In genomic region chr4:108556166-108556565, GRCh38 we compare ENCODE assay signal across 28 cellular contexts.
"Had no signal": no experiment of that assay in that cellular context is flagged by ENCODE, and none has a peak within 500 bp of the region (broad histone marks: within the 10 kb centered on the region; RNA-seq: fewer than 3 reads in every experiment).

No MANE protein-coding gene starts in this region.

- H3K9me3 Mint-ChIP-seq: immature natural killer cell, natural killer cell had no signal

- H3K4me3 ChIP-seq: coronary artery, esophagus squamous epithelium, heart right ventricle, lower lobe of right lung, ovary, psoas muscle, stomach, thyroid gland had no signal

- H3K9me3 ChIP-seq: esophagus squamous epithelium, lower lobe of right lung, ovary, psoas muscle, thyroid gland had no signal

- H3K27ac ChIP-seq: coronary artery, esophagus squamous epithelium, heart right ventricle, lower lobe of right lung, ovary, psoas muscle, stomach, thyroid gland had no signal

- H3K36me3 ChIP-seq: esophagus squamous epithelium, heart right ventricle, lower lobe of right lung, ovary, stomach, thyroid gland had no signal

- H3K27ac Mint-ChIP-seq: immature natural killer cell, natural killer cell, type B pancreatic cell had no signal

- H3K36me3 Mint-ChIP-seq: type B pancreatic cell had no signal

- H3K4me1 ChIP-seq: psoas muscle, stomach had no signal

- DNase-seq: dermis blood vessel endothelial cell; effector memory CD4-positive, alpha-beta T cell; erythroblast; esophagus squamous epithelium; foreskin melanocyte; glutamatergic neuron; heart right ventricle; hippocampal formation; immature natural killer cell; islet precursor cell; kidney glomerular epithelial cell; left colon; left ventricle myocardium superior; lower lobe of right lung; natural killer cell; occipital lobe; ovary; posterior cingulate gyrus; psoas muscle; right cardiac atrium; small intestine; stimulated activated CD4-positive, alpha-beta T cell treated with anti-CD3 and anti-CD28 coated beads, Interleukin-15, amount 100 ng/mL, for 24 hours; stimulated activated CD4-positive, alpha-beta T cell treated with anti-CD3 and anti-CD28 coated beads, Interleukin-2, amount 100 ng/mL, for 48 hours; stimulated activated naive CD4-positive, alpha-beta T cell treated with Interleukin-2 at 50 U/mL for 16 hours; stomach; thyroid gland had no signal

- H3K4me3 Mint-ChIP-seq: immature natural killer cell, natural killer cell, type B pancreatic cell had no signal

- ATAC-seq: heart right ventricle, left colon, left ventricle myocardium superior, lower lobe of right lung, natural killer cell, psoas muscle, right cardiac atrium had no signal

- H3K27me3 ChIP-seq: heart right ventricle, ovary, stomach, thyroid gland had no signal
